1 cellular context compared by ENCODE assay signal in genomic region chr6:43910149-43910637, GRCh38.
TF ChIP-seq lines count a peak whose summit lies in the region.

No MANE protein-coding gene starts in this region.

TF ChIP-seq in K562, 482 proteins besides CTCF, POLR2A, EP300 and RAD21 (continued from another document):
- 0 out of 2 replicates have a peak, but pooled peaks have one; percentile 57 for TF ChIP-seq ZNF518B (CRISPR knock-in tag; IDR thresholded peaks at IDR 0.05)
- TF ChIP-seq RBM22 (IDR thresholded peaks at IDR 0.05; ENCODE audit: low read depth, low read length, poor library complexity, severe bottlenecking) = no peak
- TF ChIP-seq ZBTB33 (CRISPR knock-in tag; IDR thresholded peaks at IDR 0.05) = 0 out of 2 replicates have a peak, but pooled peaks have one; percentile 9
- TF ChIP-seq SMARCA5 (IDR thresholded peaks at IDR 0.05) = peak; percentile 70; the same call in 1 of the 2 replicates
- peak; percentile 38; the same call in 1 of the 2 replicates for TF ChIP-seq ZBTB5 (IDR thresholded peaks at IDR 0.05)
- 0 out of 2 replicates have a peak, but pooled peaks have one; percentile 73 for TF ChIP-seq TARDBP (IDR thresholded peaks at IDR 0.05)
- TF ChIP-seq KHSRP (IDR thresholded peaks at IDR 0.05) = peak; percentile 94; the same call in 1 of the 2 replicates
- peak; percentile 53; the same call in 1 of the 2 replicates for TF ChIP-seq CHAMP1 (IDR thresholded peaks at IDR 0.05)
- 0 out of 2 replicates have a peak, but pooled peaks have one; percentile 58 for TF ChIP-seq ZNF655 (CRISPR knock-in tag; IDR thresholded peaks at IDR 0.05)
- TF ChIP-seq HOXB6 (CRISPR knock-in tag; IDR thresholded peaks at IDR 0.05; ENCODE audit: borderline replicate concordance) = no peak
- peak; percentile 2; the same call in 1 of the 2 replicates for TF ChIP-seq ZBTB9 (CRISPR knock-in tag; IDR thresholded peaks at IDR 0.05)
- TF ChIP-seq RUNX1 (IDR thresholded peaks at IDR 0.05; ENCODE audit: low read depth) = no peak
- TF ChIP-seq KLF16 (IDR thresholded peaks at IDR 0.05) = no peak
- TF ChIP-seq RFX5 (IDR thresholded peaks at IDR 0.05; ENCODE audit: low read depth, low read length) = no peak
- TF ChIP-seq ILF3 (IDR thresholded peaks at IDR 0.05; ENCODE audit: borderline replicate concordance) = no peak
- TF ChIP-seq MBD1 (CRISPR knock-in tag; IDR thresholded peaks at IDR 0.05) = peak; percentile 35; the same call in 1 of the 2 replicates
- no peak for TF ChIP-seq FIP1L1 (IDR thresholded peaks at IDR 0.05; ENCODE audit: low read depth, low read length, poor library complexity, severe bottlenecking)
- peak; percentile 55 for TF ChIP-seq HDAC3 (IDR thresholded peaks at IDR 0.05; ENCODE audit: borderline replicate concordance, partially characterized antibody)
- no peak for TF ChIP-seq RFX7 (CRISPR knock-in tag; IDR thresholded peaks at IDR 0.05)
- TF ChIP-seq ZNF586 (CRISPR knock-in tag; conservative IDR thresholded peaks at IDR 0.05) = no peak
- TF ChIP-seq U2AF2 (optimal IDR thresholded peaks at IDR 0.05; ENCODE audit: low read depth, low read length) = no peak
- peak; percentile 89 for TF ChIP-seq ZNF668 (CRISPR knock-in tag; IDR thresholded peaks at IDR 0.05)
- TF ChIP-seq ZNF184 (CRISPR knock-in tag; IDR thresholded peaks at IDR 0.05) = no peak
- no peak for TF ChIP-seq MAFK (IDR thresholded peaks at IDR 0.05; ENCODE audit: low read length)
- no peak for TF ChIP-seq RBM14 (IDR thresholded peaks at IDR 0.05; ENCODE audit: borderline replicate concordance, insufficient read depth, low read depth, low read length)
- peak; percentile 55 for TF ChIP-seq NFATC3 (IDR thresholded peaks at IDR 0.05)
- TF ChIP-seq SREBF2 (CRISPR knock-in tag; IDR thresholded peaks at IDR 0.05) = no peak
- TF ChIP-seq PRMT5 (CRISPR knock-in tag; IDR thresholded peaks at IDR 0.05) = no peak
